8 cellular contexts compared by ENCODE assay signal in genomic region chr1:32963746-32964460, GRCh38. TPM values are rescaled to one million over a fixed set of nuclear protein-coding genes. Genes with fewer than 3 reads are reported as not detected.
A peak's percentile ranks its signal among the peaks of the same experiment; 100 is the strongest.
DNase-seq lines count a peak whose midpoint lies in the region; ATAC-seq, FAIRE-seq and TF ChIP-seq lines count a peak whose summit lies in the region.

No MANE protein-coding gene starts in this region.

- peaks cover 8% of the 10 kb centered on the region; the same call in 1 of the 2 replicates for H4K20me1 ChIP-seq in HepG2 (ENCODE audit: insufficient read depth, low read length)

- DNase-seq in GM10266 (ENCODE audit: extremely low spot score) (peak; percentile 71), NAMALWA (ENCODE audit: low spot score) (peak; percentile 85), HepG2 (ENCODE audit: low spot score) (no peak), NCI-H1930 (lab: John Stamatoyannopoulos, UW) (no peak)
- peak; percentile 71 for DNase-seq in activated CD4-positive, CD25-positive, alpha-beta regulatory T cell treated with anti-CD3 and anti-CD28 coated beads, Interleukin-2, amount 50 U/mL, for 72 hours
- DNase-seq in stimulated activated CD4-positive, alpha-beta T cell treated with anti-CD3 and anti-CD28 coated beads, Interleukin-4, amount 100 ng/mL, for 4 hours = peak; percentile 49 to 56

- H2AFZ ChIP-seq in HepG2 (ENCODE audit: low read length) = no peak overlapping the region

- no TSS peak for BruUV-seq in HepG2 (replicated peaks; lab: Mats Ljungman, UMichigan)

- no peak for TF ChIP-seq POLR2A in HepG2 (IDR thresholded peaks at IDR 0.05; ENCODE audit: insufficient read depth in 1 of 2, low read depth in 2 of 2, low read length in 2 of 2)

- peak overlapping the region; percentile 77 for H3K9ac ChIP-seq in HepG2 (ENCODE audit: insufficient read depth, low read depth, low read length)

- H3K9me3 ChIP-seq in HEK293 (ENCODE audit: control insufficient read depth, insufficient read depth, low read depth, low read length) (no peaks in the 10 kb centered on the region), HepG2 (ENCODE audit: low read length) (no peaks in the 10 kb centered on the region)

- peaks cover 42% of the 10 kb centered on the region for H3K79me2 ChIP-seq in HepG2 (ENCODE audit: insufficient read depth, low read length)

- H3K4me3 ChIP-seq in HEK293 (ENCODE audit: low read depth, low read length) (peak overlapping the region; percentile 62), HepG2 (replicated peaks in 1 of 3; ENCODE audit: insufficient read depth in 1 of 3, low read depth in 2 of 3, low read length in 3 of 3) (peak overlapping the region; percentile 87 to 97 (median 90))

- 0% methylated on average over 11 of the region's 78 CpGs for WGBS in HepG2 (ENCODE audit: low lambda C conversion rate)

- peaks cover 0 to 2% of the 10 kb centered on the region in 2 experiments; a peak in 1 of 5 replicates for H3K27me3 ChIP-seq in HepG2 (ENCODE audit: control insufficient read depth in 1 of 2, insufficient read depth in 2 of 2, low read length in 2 of 2)

- CTCF ChIA-PET in HEK293 (lab: Yijun Ruan, JAX) (interaction anchor here (0.7 to 1.1 kb wide), 4 partner anchors 43 to 257 kb away, joined by 3 to 6 read pairs (median 4); no protein-coding TSS in a partner anchor), HepG2 (lab: Yijun Ruan, JAX; ENCODE audit: low intra/inter-chr PET ratio, low total read pairs) (no interaction called here)

- intact Hi-C loops in HepG2 (cut with micrococcal nuclease; ENCODE audit: unreplicated experiment) = loop anchor here (2.0 kb wide), 1 partner anchor 29 kb away; no protein-coding TSS in a partner anchor

- no peak for TF ChIP-seq CTCF in GM10266 (IDR thresholded peaks at IDR 0.05; ENCODE audit: control insufficient read depth, insufficient read depth, low read depth, missing control alignments)
- peak; percentile 56 for TF ChIP-seq CTCF in HEK293 (tag by site-specific recombination; IDR thresholded peaks at IDR 0.05)
- TF ChIP-seq CTCF in HepG2 (CRISPR knock-in tag; IDR thresholded peaks at IDR 0.05) = no peak

- H3K36me3 ChIP-seq in HEK293 (ENCODE audit: control insufficient read depth in 2 of 2, insufficient read depth in 1 of 2, low read length in 2 of 2) (no peaks in the 10 kb centered on the region), HepG2 (replicated peaks in 1 of 2; ENCODE audit: control insufficient read depth in 1 of 2, insufficient read depth in 2 of 2, low read length in 2 of 2) (no peaks in the 10 kb centered on the region)

- peak overlapping the region; percentile 84 for H3K27ac ChIP-seq in HEK293 (ENCODE audit: extremely low read depth, low read depth, low read length)
- H3K27ac ChIP-seq in cingulate gyrus (ENCODE audit: low read depth, low read length) = peak overlapping the region; percentile 60
- H3K27ac ChIP-seq in HepG2 (ENCODE audit: extremely low read length, insufficient read depth, low read length) = peak overlapping the region; percentile 53

- in situ Hi-C loops in HepG2 (cut with HindIII; ENCODE audit: extremely low pct_ligation_motif_present, low pct_unique_long_range_greater_than_20kb) = no loop called here

- TF ChIP-seq EP300 in HepG2 (IDR thresholded peaks at IDR 0.05; ENCODE audit: low read depth in 2 of 2, low read length in 2 of 2) (no peak), HepG2 (CRISPR knock-in tag; IDR thresholded peaks at IDR 0.05; ENCODE audit: borderline replicate concordance) (no peak)

- FAIRE-seq in HepG2 (lab: Jason Lieb, UNC) = no peak

- TF ChIP-seq RAD21 in HepG2 (CRISPR knock-in tag; IDR thresholded peaks at IDR 0.05) = no peak

- peaks cover 10% of the 10 kb centered on the region for H3K4me1 ChIP-seq in HEK293 (ENCODE audit: control insufficient read depth, insufficient read depth, low read length)
- peaks cover 23% of the 10 kb centered on the region for H3K4me1 ChIP-seq in HepG2 (ENCODE audit: insufficient read depth, low read length)

- POLR2A ChIA-PET in HEK293 (lab: Yijun Ruan, JAX) (interaction anchor here (0.6 to 2.5 kb wide), 15 partner anchors 9 to 313 kb away, joined by 3 to 21 read pairs (median 4); partner anchors contain the start of genes AZIN2 and RBBP4), HepG2 (lab: Yijun Ruan, JAX) (interaction anchor here (1.1 to 2.8 kb wide), 12 partner anchors 8 to 117 kb away, joined by 3 to 26 read pairs (median 5); partner anchors contain the start of gene AZIN2)

- peak; percentile 61 for ATAC-seq in HepG2

- H3K4me2 ChIP-seq in HepG2 (ENCODE audit: low read depth, low read length) = peak overlapping the region; percentile 73

TF ChIP-seq in HEK293, 187 proteins besides CTCF, POLR2A, EP300 and RAD21 (continues in another document):
- TF ChIP-seq OVOL3 (tag by site-specific recombination; IDR thresholded peaks at IDR 0.05) = no peak
- TF ChIP-seq ZBTB17 (tag by site-specific recombination; IDR thresholded peaks at IDR 0.05) = peak; percentile 69; the same call in 1 of the 2 replicates
- TF ChIP-seq ZNF514 (tag by site-specific recombination; IDR thresholded peaks at IDR 0.05) = no peak
- TF ChIP-seq ZNF558 (tag by site-specific recombination; IDR thresholded peaks at IDR 0.05) = no peak
- no peak for TF ChIP-seq HOXC10 (CRISPR knock-in tag; IDR thresholded peaks at IDR 0.05)
- no peak; the same call in 1 of the 2 replicates for TF ChIP-seq BCL11A (tag by site-specific recombination; IDR thresholded peaks at IDR 0.05; ENCODE audit: low read depth)
- TF ChIP-seq ZNF174 (tag by site-specific recombination; IDR thresholded peaks at IDR 0.05) = no peak

TF ChIP-seq in HepG2, 621 proteins besides CTCF, POLR2A, EP300 and RAD21 (continues in another document):
- TF ChIP-seq CBX2 (IDR thresholded peaks at IDR 0.05; ENCODE audit: low read depth, low read length) (no peak), CBX2 (CRISPR knock-in tag; IDR thresholded peaks at IDR 0.05; ENCODE audit: low read depth) (no peak), EHMT2 (IDR thresholded peaks at IDR 0.05; ENCODE audit: borderline replicate concordance, low read depth, low read length) (no peak), NR2F1 (CRISPR knock-in tag; IDR thresholded peaks at IDR 0.05) (no peak), DRAP1 (CRISPR knock-in tag; IDR thresholded peaks at IDR 0.05) (0 out of 2 replicates have a peak, but pooled peaks have one; percentile 15), NFATC3 (CRISPR knock-in tag; IDR thresholded peaks at IDR 0.05) (no peak)
- TF ChIP-seq, protein P1, sequence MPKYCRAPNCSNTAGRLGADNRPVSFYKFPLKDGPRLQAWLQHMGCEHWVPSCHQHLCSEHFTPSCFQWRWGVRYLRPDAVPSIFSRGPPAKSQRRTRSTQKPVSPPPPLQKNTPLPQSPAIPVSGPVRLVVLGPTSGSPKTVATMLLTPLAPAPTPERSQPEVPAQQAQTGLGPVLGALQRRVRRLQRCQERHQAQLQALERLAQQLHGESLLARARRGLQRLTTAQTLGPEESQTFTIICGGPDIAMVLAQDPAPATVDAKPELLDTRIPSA (CRISPR knock-in tag; IDR thresholded peaks at IDR 0.05; ENCODE audit: borderline replicate concordance) = no peak

RNA-seq across cellular contexts. Expression of gene RNF19B, which starts 0.7 kb away (rescaled TPM):
- 15.3 and 16.3 TPM in 2 replicates for total RNA-seq in HepG2 (2016; rRNA removed; fragmentation: Illumina TruSeq; extraction: Trizol)
- 14.7 and 15.7 TPM in 2 replicates for total RNA-seq in HepG2 (2016; cell fraction: cytosol; rRNA removed; fragmentation: Illumina TruSeq; extraction: Trizol; ENCODE audit: low read depth)
- 14.5 and 14.7 TPM in 2 replicates for total RNA-seq in HepG2 (2016; cell fraction: insoluble cytoplasmic fraction; rRNA removed; fragmentation: Illumina TruSeq; extraction: Trizol)
- 22.4 and 23.5 TPM in 2 replicates for total RNA-seq in HepG2 (2016; cell fraction: membrane; rRNA removed; fragmentation: Illumina TruSeq; extraction: Trizol)
- total RNA-seq in HepG2 (2016; cell fraction: nucleus; rRNA removed; fragmentation: Illumina TruSeq; extraction: Trizol) = 7.6 and 10.7 TPM in 2 replicates
- 20.9 and 22.5 TPM in 2 replicates for polyA plus RNA-seq in HepG2 (2011; rRNA removed)
- polyA plus RNA-seq in HepG2 (2011; cell fraction: cytosol; rRNA removed) = 20.2 and 22.7 TPM in 2 replicates
- polyA plus RNA-seq in HepG2 (2011; cell fraction: nucleus; rRNA removed) = 11.4 and 11.8 TPM in 2 replicates
- polyA plus RNA-seq in HepG2 (2012) = 10.1 and 14.4 TPM in 2 replicates
- polyA plus RNA-seq in HepG2 (2016; cell fraction: cytosol; fragmentation: Illumina TruSeq; extraction: Trizol; ENCODE audit: low read depth) = 9.8 and 10.0 TPM in 2 replicates
- polyA plus RNA-seq in HepG2 (2016; cell fraction: insoluble cytoplasmic fraction; fragmentation: Illumina TruSeq; extraction: Trizol; ENCODE audit: low read depth) = 17.6 and 20.6 TPM in 2 replicates
- 19.3 and 20.2 TPM in 2 replicates for polyA plus RNA-seq in HepG2 (2016; cell fraction: membrane; fragmentation: Illumina TruSeq; extraction: Trizol; ENCODE audit: low read depth)
- 13.4 and 15.4 TPM in 2 replicates for polyA plus RNA-seq in HepG2 (2016; cell fraction: nucleus; fragmentation: Illumina TruSeq; extraction: Trizol; ENCODE audit: insufficient read depth, low read depth)
- polyA minus RNA-seq in HepG2 (2011; rRNA and poly(A)+ RNA removed; ENCODE audit: low replicate concordance) = 14.9 and 40.6 TPM in 2 replicates
- polyA minus RNA-seq in HepG2 (2011; cell fraction: cytosol; rRNA and poly(A)+ RNA removed) = 18.2 and 22.4 TPM in 2 replicates
- 13.1 and 17.9 TPM in 2 replicates for polyA minus RNA-seq in HepG2 (2011; cell fraction: nucleus; rRNA and poly(A)+ RNA removed)

Comparison
In these comparisons a context has a peak if more than half of its experiments do, and no peak if none do; other contexts are left out.
1. DNase-seq: peak in GM10266 (single experiment), NAMALWA (single experiment), activated CD4-positive, CD25-positive, alpha-beta regulatory T cell treated with anti-CD3 and anti-CD28 coated beads, Interleukin-2, amount 50 U/mL, for 72 hours (single experiment) and stimulated activated CD4-positive, alpha-beta T cell treated with anti-CD3 and anti-CD28 coated beads, Interleukin-4, amount 100 ng/mL, for 4 hours (2 of 2); none in HepG2 (single experiment) and NCI-H1930 (0 of 2).
2. Peak in every context shown above with its lines, with median percentiles within 50 percentile points of each other: H3K27ac ChIP-seq.